8 cellular contexts compared by ENCODE assay signal in genomic region chr2:79219383-79219988, GRCh38. TPM values are rescaled to one million over a fixed set of nuclear protein-coding genes. Genes with fewer than 3 reads are reported as not detected.
DNase-seq lines count a peak whose midpoint lies in the region; ATAC-seq and TF ChIP-seq lines count a peak whose summit lies in the region.

No MANE protein-coding gene starts in this region.

- POLR2A ChIA-PET in activated CD4-positive, alpha-beta memory T cell treated with anti-CD3 and anti-CD28 coated beads for 36 hours (lab: Charles Lee), result no interaction called here
- POLR2A ChIA-PET in activated CD4-positive, alpha-beta memory T cell treated with anti-CD3 and anti-CD28 coated beads, Interleukin-2, amount 10 ng/mL, durations not matched to agents 7 days and 5 days (lab: Charles Lee), result no interaction called here

- no peak overlapping the region for H3K4me3 ChIP-seq in foreskin fibroblast (ENCODE audit: low read depth in 1 of 2, low read length in 2 of 2)
- no peak overlapping the region for H3K4me3 ChIP-seq in retinal pigment epithelial cell (ENCODE audit: low read length)

- TF ChIP-seq CTCF in foreskin fibroblast (IDR thresholded peaks at IDR 0.05; ENCODE audit: low read depth, low read length) (peak; percentile 58), retinal pigment epithelial cell (conservative IDR thresholded peaks at IDR 0.05; ENCODE audit: low read depth, low read length) (peak; percentile 59)

- no peaks in the 10 kb centered on the region for H3K9me3 Mint-ChIP-seq in activated CD4-positive, alpha-beta memory T cell treated with anti-CD3 and anti-CD28 coated beads for 36 hours
- peaks cover 4% of the 10 kb centered on the region for H3K9me3 Mint-ChIP-seq in activated CD4-positive, alpha-beta memory T cell treated with anti-CD3 and anti-CD28 coated beads, Interleukin-2, amount 10 ng/mL, durations not matched to agents 7 days and 5 days

- peak; percentile 90 for ATAC-seq in GM21360 (IDR thresholded peaks at IDR 0.05; ENCODE audit: unreplicated experiment)
- ATAC-seq in HG03280 (IDR thresholded peaks at IDR 0.05; ENCODE audit: unreplicated experiment), result no peak

- no peak overlapping the region for H3K27ac Mint-ChIP-seq in activated CD4-positive, alpha-beta memory T cell treated with anti-CD3 and anti-CD28 coated beads for 36 hours
- H3K27ac Mint-ChIP-seq in activated CD4-positive, alpha-beta memory T cell treated with anti-CD3 and anti-CD28 coated beads, Interleukin-2, amount 10 ng/mL, durations not matched to agents 7 days and 5 days, result no peak overlapping the region

- H3K27me3 Mint-ChIP-seq in activated CD4-positive, alpha-beta memory T cell treated with anti-CD3 and anti-CD28 coated beads for 36 hours, result no peaks in the 10 kb centered on the region
- H3K27me3 Mint-ChIP-seq in activated CD4-positive, alpha-beta memory T cell treated with anti-CD3 and anti-CD28 coated beads, Interleukin-2, amount 10 ng/mL, durations not matched to agents 7 days and 5 days, result no peaks in the 10 kb centered on the region

- no peaks in the 10 kb centered on the region for H3K36me3 Mint-ChIP-seq in activated CD4-positive, alpha-beta memory T cell treated with anti-CD3 and anti-CD28 coated beads for 36 hours
- H3K36me3 Mint-ChIP-seq in activated CD4-positive, alpha-beta memory T cell treated with anti-CD3 and anti-CD28 coated beads, Interleukin-2, amount 10 ng/mL, durations not matched to agents 7 days and 5 days (ENCODE audit: low read depth), result no peaks in the 10 kb centered on the region

- CTCF ChIA-PET in activated CD4-positive, alpha-beta memory T cell treated with anti-CD3 and anti-CD28 coated beads for 36 hours (lab: Charles Lee), result no interaction called here
- CTCF ChIA-PET in activated CD4-positive, alpha-beta memory T cell treated with anti-CD3 and anti-CD28 coated beads, Interleukin-2, amount 10 ng/mL, durations not matched to agents 7 days and 5 days (lab: Charles Lee), result no interaction called here

- no peak overlapping the region for H3K4me3 Mint-ChIP-seq in activated CD4-positive, alpha-beta memory T cell treated with anti-CD3 and anti-CD28 coated beads for 36 hours
- no peak overlapping the region for H3K4me3 Mint-ChIP-seq in activated CD4-positive, alpha-beta memory T cell treated with anti-CD3 and anti-CD28 coated beads, Interleukin-2, amount 10 ng/mL, durations not matched to agents 7 days and 5 days

- intact Hi-C loops in activated CD4-positive, alpha-beta memory T cell treated with anti-CD3 and anti-CD28 coated beads for 36 hours (cut with micrococcal nuclease), result no loop called here

- DNase-seq in activated CD4-positive, alpha-beta memory T cell treated with anti-CD3 and anti-CD28 coated beads for 36 hours, result peak; percentile 11
- DNase-seq in activated CD4-positive, alpha-beta memory T cell treated with anti-CD3 and anti-CD28 coated beads, Interleukin-2, amount 10 ng/mL, durations not matched to agents 7 days and 5 days, result no peak
- peak; percentile 49 for DNase-seq in KBM-7
- peak; percentile 47 for DNase-seq in SKM-1 treated with dmso at 0.1 percent for 144 hours (lab: John Stamatoyannopoulos, UW; ENCODE audit: unreplicated experiment)
- peak; percentile 3 to 13 for DNase-seq in foreskin fibroblast
- DNase-seq in retinal pigment epithelial cell (ENCODE audit: low read depth), result no peak

- in situ Hi-C loops in KBM-7 (cut with MboI; ENCODE audit: low pct_unique_long_range_greater_than_20kb, low sequenced_read_pairs), result no loop called here

- no peaks in the 10 kb centered on the region for H3K4me1 Mint-ChIP-seq in activated CD4-positive, alpha-beta memory T cell treated with anti-CD3 and anti-CD28 coated beads for 36 hours (ENCODE audit: low read depth)
- H3K4me1 Mint-ChIP-seq in activated CD4-positive, alpha-beta memory T cell treated with anti-CD3 and anti-CD28 coated beads, Interleukin-2, amount 10 ng/mL, durations not matched to agents 7 days and 5 days, result no peaks in the 10 kb centered on the region

RNA-seq across cellular contexts. Expression of gene REG3A, which starts 59.9 kb away (rescaled TPM):
- not detected for total RNA-seq in activated CD4-positive, alpha-beta memory T cell treated with anti-CD3 and anti-CD28 coated beads for 36 hours
- total RNA-seq in activated CD4-positive, alpha-beta memory T cell treated with anti-CD3 and anti-CD28 coated beads, Interleukin-2, amount 10 ng/mL, durations not matched to agents 7 days and 5 days, result not detected

Comparison
In these comparisons a context has a peak if more than half of its experiments do, and no peak if none do; other contexts are left out.
1. DNase-seq: peak in activated CD4-positive, alpha-beta memory T cell treated with anti-CD3 and anti-CD28 coated beads for 36 hours (single experiment), KBM-7 (single experiment), SKM-1 treated with dmso at 0.1 percent for 144 hours (single experiment) and foreskin fibroblast (2 of 2); none in activated CD4-positive, alpha-beta memory T cell treated with anti-CD3 and anti-CD28 coated beads, Interleukin-2, amount 10 ng/mL, durations not matched to agents 7 days and 5 days (single experiment) and retinal pigment epithelial cell (single experiment).